In genomic region chr9:114413909-114414308, GRCh38 we compare ENCODE assay signal across 17 cellular contexts. TPM values are rescaled to one million over a fixed set of nuclear protein-coding genes. Genes with fewer than 3 reads are reported as not detected.
A peak's percentile ranks its signal among the peaks of the same experiment; 100 is the strongest.
DNase-seq lines count a peak whose midpoint lies in the region; ATAC-seq and TF ChIP-seq lines count a peak whose summit lies in the region.
"Had no signal": no experiment of that assay in that cellular context is flagged by ENCODE, and none has a peak within 500 bp of the region (broad histone marks: within the 10 kb centered on the region; RNA-seq: fewer than 3 reads in every experiment).

No MANE protein-coding gene starts in this region.

- peaks cover 21% of the 10 kb centered on the region for H3K4me1 ChIP-seq in skeletal muscle satellite cell (ENCODE audit: control insufficient read depth, insufficient read depth, low read length)

- H3K4me3 Mint-ChIP-seq in WTC11, result no peak overlapping the region
- H3K4me3 Mint-ChIP-seq in type B pancreatic cell, result no peak overlapping the region
- H3K4me3 Mint-ChIP-seq: activated naive CD8-positive, alpha-beta T cell treated with anti-CD3 and anti-CD28 coated beads for 36 hours had no signal

- H3K4me2 ChIP-seq in skeletal muscle satellite cell (ENCODE audit: low read length), result peak overlapping the region; percentile 1

- TF ChIP-seq CTCF in GM10266 (IDR thresholded peaks at IDR 0.05; ENCODE audit: control insufficient read depth, insufficient read depth, low read depth, missing control alignments), result no peak
- TF ChIP-seq CTCF in WTC11 (IDR thresholded peaks at IDR 0.05), result no peak
- TF ChIP-seq CTCF in fibroblast of pulmonary artery (IDR thresholded peaks at IDR 0.05; ENCODE audit: low read length, missing control alignments), result no peak
- no peak for TF ChIP-seq CTCF in type B pancreatic cell (conservative IDR thresholded peaks at IDR 0.05)

- no peak overlapping the region for H3K4me3 ChIP-seq in fibroblast of pulmonary artery (replicated peaks; ENCODE audit: low read depth, low read length)
- no peak overlapping the region for H3K4me3 ChIP-seq in skeletal muscle satellite cell (ENCODE audit: low read length)
- H3K4me3 ChIP-seq: heart left ventricle had no signal

- H3K9ac ChIP-seq in skeletal muscle satellite cell (ENCODE audit: low read depth, low read length), result peak overlapping the region; percentile 6

- ATAC-seq in WTC11, result peak; percentile 46
- ATAC-seq in HG03025 (IDR thresholded peaks at IDR 0.05; ENCODE audit: low FRiP score, unreplicated experiment), result no peak
- no peak for ATAC-seq in GM18870 (IDR thresholded peaks at IDR 0.05; ENCODE audit: unreplicated experiment)

- H3K9me3 ChIP-seq in skeletal muscle satellite cell (replicated peaks; ENCODE audit: low read length), result no peaks in the 10 kb centered on the region
- H3K9me3 ChIP-seq: heart left ventricle had no signal

- peaks cover under 1% of the 10 kb centered on the region for H3K27me3 ChIP-seq in skeletal muscle satellite cell (ENCODE audit: control insufficient read depth, insufficient read depth, low read length)
- H3K27me3 ChIP-seq: heart left ventricle had no signal

- H3K4me1 Mint-ChIP-seq in WTC11 (peaks cover 27% of the 10 kb centered on the region), type B pancreatic cell (ENCODE audit: unreplicated experiment) (peaks cover 31% of the 10 kb centered on the region)
- H3K4me1 Mint-ChIP-seq: activated naive CD8-positive, alpha-beta T cell treated with anti-CD3 and anti-CD28 coated beads for 36 hours had no signal

- H3K27me3 Mint-ChIP-seq in WTC11 (ENCODE audit: low read depth), result no peaks in the 10 kb centered on the region
- no peaks in the 10 kb centered on the region for H3K27me3 Mint-ChIP-seq in type B pancreatic cell
- H3K27me3 Mint-ChIP-seq: activated naive CD8-positive, alpha-beta T cell treated with anti-CD3 and anti-CD28 coated beads for 36 hours had no signal

- DNase-seq in GM10266 (ENCODE audit: extremely low spot score) (peak; percentile 38), WTC11 (ENCODE audit: low spot score) (no peak), fibroblast of pulmonary artery (ENCODE audit: low read depth) (peak; percentile 24), type B pancreatic cell (ENCODE audit: extremely low spot score, unreplicated experiment) (no peak), DMS79 treated with DMSO at 0.1 percent for 48 hours (lab: John Stamatoyannopoulos, UW) (no peak)
- DNase-seq: activated naive CD8-positive, alpha-beta T cell treated with anti-CD3 and anti-CD28 coated beads for 36 hours; effector CD8-positive, alpha-beta T cell; HCEC 1CT; heart left ventricle; NCI-H1417; NCI-H510A; nucleus accumbens; stimulated activated CD4-positive, alpha-beta T cell treated with anti-CD3 and anti-CD28 coated beads, Interleukin-2, amount 100 ng/mL, for 24 hours; T-helper 9 cell had no signal

- no peaks in the 10 kb centered on the region for H3K36me3 ChIP-seq in skeletal muscle satellite cell (ENCODE audit: insufficient read depth, low read length)
- H3K36me3 ChIP-seq: heart left ventricle had no signal

- no peak overlapping the region for H3K27ac Mint-ChIP-seq in WTC11
- H3K27ac Mint-ChIP-seq in type B pancreatic cell, result no peak overlapping the region
- H3K27ac Mint-ChIP-seq: activated naive CD8-positive, alpha-beta T cell treated with anti-CD3 and anti-CD28 coated beads for 36 hours had no signal

- CTCF ChIA-PET in WTC11 (lab: Charles Lee), result interaction anchor here (0.5 to 4.1 kb wide), 6 partner anchors 8 to 331 kb away, joined by 3 to 21 read pairs (median 4); no protein-coding TSS in a partner anchor

- POLR2A ChIA-PET in WTC11 (lab: Charles Lee), result no interaction called here

- H3K9me3 Mint-ChIP-seq in WTC11, result no peaks in the 10 kb centered on the region
- H3K9me3 Mint-ChIP-seq in type B pancreatic cell, result no peaks in the 10 kb centered on the region
- H3K9me3 Mint-ChIP-seq: activated naive CD8-positive, alpha-beta T cell treated with anti-CD3 and anti-CD28 coated beads for 36 hours had no signal

- H3K36me3 Mint-ChIP-seq in WTC11 (no peaks in the 10 kb centered on the region), type B pancreatic cell (peaks cover 7% of the 10 kb centered on the region)
- H3K36me3 Mint-ChIP-seq: activated naive CD8-positive, alpha-beta T cell treated with anti-CD3 and anti-CD28 coated beads for 36 hours had no signal

TF ChIP-seq in WTC11, 78 proteins besides CTCF, POLR2A, EP300 and RAD21:
- TF ChIP-seq ATF2 (CRISPR knock-in tag; IDR thresholded peaks at IDR 0.05; ENCODE audit: borderline replicate concordance, low read depth) (no peak), RELA (CRISPR knock-in tag; IDR thresholded peaks at IDR 0.05; ENCODE audit: borderline replicate concordance) (no peak), KAT7 (CRISPR knock-in tag; IDR thresholded peaks at IDR 0.05; ENCODE audit: borderline replicate concordance) (no peak), SMAD3 (CRISPR knock-in tag; IDR thresholded peaks at IDR 0.05; ENCODE audit: borderline replicate concordance) (no peak), ATF1 (CRISPR knock-in tag; IDR thresholded peaks at IDR 0.05) (no peak), OVOL2 (CRISPR knock-in tag; IDR thresholded peaks at IDR 0.05; ENCODE audit: borderline replicate concordance) (no peak), ZBTB43 (CRISPR knock-in tag; IDR thresholded peaks at IDR 0.05) (no peak), SMAD4 (CRISPR knock-in tag; IDR thresholded peaks at IDR 0.05) (no peak), ZNF219 (CRISPR knock-in tag; IDR thresholded peaks at IDR 0.05; ENCODE audit: borderline replicate concordance) (no peak), SP1 (CRISPR knock-in tag; conservative IDR thresholded peaks at IDR 0.05) (no peak), SOX15 (CRISPR knock-in tag; IDR thresholded peaks at IDR 0.05) (no peak)

RNA-seq across cellular contexts. Expression of gene AKNA, which starts 26.1 kb away (rescaled TPM):
- total RNA-seq in WTC11 (2021), result 26.0 to 29.3 TPM (median 27.5 TPM) in 3 replicates
- total RNA-seq in skeletal muscle satellite cell (2012; rRNA removed), result 5.7 and 11.2 TPM in 2 replicates
- total RNA-seq in type B pancreatic cell (ENCODE audit: low replicate concordance), result 11.5 and 14.0 TPM in 2 replicates

Comparison
In these comparisons a context has a peak if more than half of its experiments do, and no peak if none do; other contexts are left out.
1. DNase-seq: peak in GM10266 (single experiment) and fibroblast of pulmonary artery (single experiment); none in WTC11 (single experiment), type B pancreatic cell (single experiment) and DMS79 treated with DMSO at 0.1 percent for 48 hours (single experiment).